Comparison of ENCODE assay signal across 1 cellular context in genomic region chr22:50612168-50612714, GRCh38.
TF ChIP-seq lines count a peak whose summit lies in the region.

No MANE protein-coding gene starts in this region.

TF ChIP-seq in K562, 482 proteins besides CTCF, POLR2A, EP300 and RAD21:
- TF ChIP-seq MAFG (tag; conservative IDR thresholded peaks at IDR 0.05) (no peak), PHF8 (IDR thresholded peaks at IDR 0.05; ENCODE audit: borderline replicate concordance, low read length) (no peak), RUNX1 (IDR thresholded peaks at IDR 0.05; ENCODE audit: low read depth) (no peak), DMBX1 (CRISPR knock-in tag; IDR thresholded peaks at IDR 0.05; ENCODE audit: borderline replicate concordance) (no peak), ZBTB12 (CRISPR knock-in tag; IDR thresholded peaks at IDR 0.05) (no peak), ADNP (tag; IDR thresholded peaks at IDR 0.05) (no peak), HNRNPLL (IDR thresholded peaks at IDR 0.05; ENCODE audit: low read depth, low read length, poor library complexity, severe bottlenecking) (no peak), MBD2 (IDR thresholded peaks at IDR 0.05; ENCODE audit: borderline replicate concordance, low read depth) (no peak), POU5F1 (IDR thresholded peaks at IDR 0.05; ENCODE audit: borderline replicate concordance, low read depth, low read length, partially characterized antibody) (no peak), NUFIP1 (IDR thresholded peaks at IDR 0.05; ENCODE audit: partially characterized antibody) (no peak), CHD4 (IDR thresholded peaks at IDR 0.05; ENCODE audit: insufficient read depth, insufficient replicate concordance, low read depth, low read length, poor library complexity, severe bottlenecking) (no peak), ZFX (CRISPR knock-in tag; IDR thresholded peaks at IDR 0.05) (no peak), KDM2B (CRISPR knock-in tag; IDR thresholded peaks at IDR 0.05) (no peak), ESRRA (IDR thresholded peaks at IDR 0.05; ENCODE audit: borderline replicate concordance, low read depth) (no peak), MAFF (IDR thresholded peaks at IDR 0.05; ENCODE audit: low read length) (no peak), NEUROD1 (IDR thresholded peaks at IDR 0.05; ENCODE audit: borderline replicate concordance, low read depth, low read length, partially characterized antibody) (no peak), PCBP1 (IDR thresholded peaks at IDR 0.05; ENCODE audit: low read depth, low read length, poor library complexity, severe bottlenecking) (no peak), ELF4 (CRISPR knock-in tag; IDR thresholded peaks at IDR 0.05) (no peak), TARDBP (IDR thresholded peaks at IDR 0.05) (no peak), RERE (CRISPR knock-in tag; IDR thresholded peaks at IDR 0.05; ENCODE audit: borderline replicate concordance) (no peak)
